ENCODE assay signal across 1 cellular context in genomic region chr22:42079319-42080251, GRCh38.
TF ChIP-seq lines count a peak whose summit lies in the region.

TSS of gene SMDT1 (plus strand) at chr22:42079700. CDS start at chr22:42079769, 69 bp downstream.

TF ChIP-seq in GM12878, 131 proteins besides CTCF, POLR2A, EP300 and RAD21 (continued from another document):
- TF ChIP-seq USF2 (IDR thresholded peaks at IDR 0.05; ENCODE audit: borderline replicate concordance, low read depth, low read length) (no peak), KDM1A (IDR thresholded peaks at IDR 0.05; ENCODE audit: borderline replicate concordance) (no peak), RFX5 (IDR thresholded peaks at IDR 0.05; ENCODE audit: low read depth, low read length) (0 out of 2 replicates have a peak, but pooled peaks have one; percentile 49), MYB (IDR thresholded peaks at IDR 0.05; ENCODE audit: borderline replicate concordance, low read depth, low read length) (0 out of 2 replicates have a peak, but pooled peaks have one; percentile 32), ETV6 (conservative IDR thresholded peaks at IDR 0.05 in 1 of 2, IDR thresholded peaks at IDR 0.05 in 1 of 2; ENCODE audit: borderline replicate concordance in 1 of 2, low read depth in 1 of 2) (no peak), HDAC2 (IDR thresholded peaks at IDR 0.05) (no peak)
TF ChIP-seq in GM12878: peak in this region for 64.
